Comparison of ENCODE assay signal across 8 cellular contexts in the genomic region with DNA sequence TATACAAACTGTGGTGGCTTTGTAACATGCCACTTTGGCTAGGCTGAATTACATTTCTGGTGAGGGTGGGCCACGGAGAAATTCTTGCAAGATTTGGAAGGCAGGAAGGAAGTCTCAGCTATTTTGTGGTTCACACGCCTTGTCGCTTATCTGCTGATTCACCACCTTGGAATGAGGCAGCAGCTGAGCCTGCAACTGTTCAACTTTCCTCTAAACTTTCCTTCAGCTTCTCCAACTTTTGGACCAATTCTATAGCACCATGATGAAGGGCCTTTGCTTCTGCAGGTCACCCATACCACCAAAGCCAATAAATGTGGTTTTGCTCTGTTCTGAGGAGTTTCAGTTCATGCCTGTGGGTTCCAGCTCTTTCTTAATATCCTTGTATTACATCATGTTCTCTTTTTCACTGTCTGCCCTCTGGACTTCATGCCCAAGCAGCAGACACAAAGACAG.
DNase-seq lines count a peak whose midpoint lies in the region; ATAC-seq and TF ChIP-seq lines count a peak whose summit lies in the region.

No MANE protein-coding gene starts in this region.

- H3K9me3 Mint-ChIP-seq in HFFc6, result no peaks in the 10 kb centered on the region; the same call in 1 of the 2 replicates

- H3K27ac ChIP-seq in SK-N-SH (ENCODE audit: low read depth in 2 of 2, low read length in 1 of 2) (peak overlapping the region; percentile 82 to 87; a peak in 3 of 4 replicates), smooth muscle cell (ENCODE audit: low read depth) (peak overlapping the region; percentile 93)

- no peak for TF ChIP-seq CTCF in HFFc6 (IDR thresholded peaks at IDR 0.05)
- TF ChIP-seq CTCF in SK-N-SH (IDR thresholded peaks at IDR 0.05), result no peak
- TF ChIP-seq CTCF in smooth muscle cell (IDR thresholded peaks at IDR 0.05; ENCODE audit: borderline replicate concordance, insufficient read depth, poor library complexity, severe bottlenecking), result no peak

- H3K4me1 ChIP-seq in SK-N-SH (ENCODE audit: control insufficient read depth in 1 of 2, insufficient read depth in 2 of 2, low read depth in 1 of 2, low read length in 1 of 2) (peaks cover 4 to 59% of the 10 kb centered on the region in 2 experiments; a peak in 2 of 4 replicates), smooth muscle cell (ENCODE audit: low read depth) (peaks cover 32% of the 10 kb centered on the region)

- WGBS in SK-N-SH (ENCODE audit: low lambda C conversion rate), result 27% methylated on average over 3 of the region's 3 CpGs
- WGBS in smooth muscle cell (ENCODE audit: low lambda C conversion rate), result 0% methylated on average over 3 of the region's 3 CpGs

- peak overlapping the region; percentile 92 for H3K27ac Mint-ChIP-seq in HFFc6

- H3K27me3 ChIP-seq in SK-N-SH (ENCODE audit: insufficient read depth), result no peaks in the 10 kb centered on the region
- no peaks in the 10 kb centered on the region for H3K27me3 ChIP-seq in smooth muscle cell (ENCODE audit: low read depth)

- peak overlapping the region; percentile 67 for H3K4me3 Mint-ChIP-seq in HFFc6

- H3K79me2 ChIP-seq in SK-N-SH (ENCODE audit: insufficient read depth), result no peaks in the 10 kb centered on the region
- H3K79me2 ChIP-seq in smooth muscle cell (ENCODE audit: low read depth), result no peaks in the 10 kb centered on the region

- H3K9ac ChIP-seq in SK-N-SH (peak overlapping the region; percentile 42; the same call in 1 of the 2 replicates), smooth muscle cell (ENCODE audit: low read depth) (peak overlapping the region; percentile 35)

- peak overlapping the region; percentile 18; the same call in 1 of the 2 replicates for H2AFZ ChIP-seq in SK-N-SH (ENCODE audit: low read depth)
- H2AFZ ChIP-seq in smooth muscle cell (ENCODE audit: low read depth), result no peak overlapping the region

- no peaks in the 10 kb centered on the region; the same call in 1 of the 2 replicates for H3K27me3 Mint-ChIP-seq in HFFc6 (ENCODE audit: insufficient read depth)

- H3K9me3 ChIP-seq in SK-N-SH (peaks cover 5% of the 10 kb centered on the region; the same call in 1 of the 2 replicates), smooth muscle cell (replicated peaks; ENCODE audit: low read depth) (no peaks in the 10 kb centered on the region)

- H3K36me3 Mint-ChIP-seq in HFFc6 (ENCODE audit: low read depth), result peaks cover 11% of the 10 kb centered on the region

- ATAC-seq in GM19397 (IDR thresholded peaks at IDR 0.05; ENCODE audit: unreplicated experiment), result no peak
- no peak for ATAC-seq in HG02571 (IDR thresholded peaks at IDR 0.05; ENCODE audit: unreplicated experiment)

- H3K4me1 Mint-ChIP-seq in HFFc6 (ENCODE audit: low read depth), result peaks cover 86% of the 10 kb centered on the region

- DNase-seq in HFFc6, result peak; percentile 92
- DNase-seq in SK-N-SH, result no peak
- DNase-seq in fibroblast of the conjunctiva (ENCODE audit: low read depth), result peak; percentile 73
- no peak for DNase-seq in smooth muscle cell (lab: John Stamatoyannopoulos, UW; ENCODE audit: unreplicated experiment)
- DNase-seq in NCI-H748 (lab: John Stamatoyannopoulos, UW; ENCODE audit: unreplicated experiment), result no peak
- no peak for DNase-seq in NCI-H2081 treated with DMSO at 0.1 percent for 48 hours (lab: John Stamatoyannopoulos, UW)

- POLR2A ChIA-PET in SK-N-SH (lab: Yijun Ruan, JAX), result no interaction called here

- H3K4me2 ChIP-seq in SK-N-SH (peak overlapping the region; percentile 48), smooth muscle cell (peak overlapping the region; percentile 62)

- H4K20me1 ChIP-seq in SK-N-SH (ENCODE audit: insufficient read depth) (no peaks in the 10 kb centered on the region), smooth muscle cell (ENCODE audit: low read depth) (no peaks in the 10 kb centered on the region)

- TF ChIP-seq RAD21 in SK-N-SH (IDR thresholded peaks at IDR 0.05; ENCODE audit: low read length), result no peak

- TF ChIP-seq EP300 in SK-N-SH (IDR thresholded peaks at IDR 0.05; ENCODE audit: borderline replicate concordance in 1 of 2, low read depth in 1 of 2, low read length in 1 of 2), result peak in 1 of 2 experiments; percentile 93; a peak in 2 of 4 replicates

- no peaks in the 10 kb centered on the region for H3K36me3 ChIP-seq in SK-N-SH (replicated peaks in 1 of 2; ENCODE audit: control insufficient read depth in 1 of 2, insufficient read depth in 2 of 2, low read length in 1 of 2)
- no peaks in the 10 kb centered on the region for H3K36me3 ChIP-seq in smooth muscle cell (ENCODE audit: low read depth)

- H3K4me3 ChIP-seq in SK-N-SH (ENCODE audit: low read depth in 2 of 2, low read length in 1 of 2), result peak overlapping the region in 1 of 2 experiments; percentile 3; a peak in 2 of 4 replicates
- no peak overlapping the region for H3K4me3 ChIP-seq in smooth muscle cell

- no peaks in the 10 kb centered on the region for H3K9me2 ChIP-seq in SK-N-SH

- peaks cover 51% of the 10 kb centered on the region for H3F3A ChIP-seq in SK-N-SH (replicated peaks; ENCODE audit: insufficient read depth)
- H3F3A ChIP-seq in smooth muscle cell (ENCODE audit: low read depth), result peaks cover 40% of the 10 kb centered on the region

- CTCF ChIA-PET in SK-N-SH (lab: Yijun Ruan, JAX), result no interaction called here

TF ChIP-seq in SK-N-SH, 30 proteins besides CTCF, POLR2A, EP300 and RAD21 (continues in another document):
- TF ChIP-seq RXRA (IDR thresholded peaks at IDR 0.05; ENCODE audit: borderline replicate concordance, low read depth), result peak; percentile 64; the same call in 1 of the 2 replicates
- 0 out of 2 replicates have a peak, but pooled peaks have one; percentile 9 for TF ChIP-seq GABPA (IDR thresholded peaks at IDR 0.05; ENCODE audit: low read depth)
- peak; percentile 61; the same call in 1 of the 2 replicates for TF ChIP-seq ELF1 (IDR thresholded peaks at IDR 0.05)
- peak; percentile 96 for TF ChIP-seq JUND (IDR thresholded peaks at IDR 0.05)
- peak; percentile 92 for TF ChIP-seq TCF12 (IDR thresholded peaks at IDR 0.05)
- peak; percentile 33; the same call in 1 of the 2 replicates for TF ChIP-seq MEF2A (IDR thresholded peaks at IDR 0.05; ENCODE audit: borderline replicate concordance, low read depth)
- TF ChIP-seq EZH2phosphoT487 (IDR thresholded peaks at IDR 0.05; ENCODE audit: borderline replicate concordance, low read depth), result no peak
- TF ChIP-seq YY1 (IDR thresholded peaks at IDR 0.05; ENCODE audit: low read depth), result no peak
- TF ChIP-seq, protein P1, sequence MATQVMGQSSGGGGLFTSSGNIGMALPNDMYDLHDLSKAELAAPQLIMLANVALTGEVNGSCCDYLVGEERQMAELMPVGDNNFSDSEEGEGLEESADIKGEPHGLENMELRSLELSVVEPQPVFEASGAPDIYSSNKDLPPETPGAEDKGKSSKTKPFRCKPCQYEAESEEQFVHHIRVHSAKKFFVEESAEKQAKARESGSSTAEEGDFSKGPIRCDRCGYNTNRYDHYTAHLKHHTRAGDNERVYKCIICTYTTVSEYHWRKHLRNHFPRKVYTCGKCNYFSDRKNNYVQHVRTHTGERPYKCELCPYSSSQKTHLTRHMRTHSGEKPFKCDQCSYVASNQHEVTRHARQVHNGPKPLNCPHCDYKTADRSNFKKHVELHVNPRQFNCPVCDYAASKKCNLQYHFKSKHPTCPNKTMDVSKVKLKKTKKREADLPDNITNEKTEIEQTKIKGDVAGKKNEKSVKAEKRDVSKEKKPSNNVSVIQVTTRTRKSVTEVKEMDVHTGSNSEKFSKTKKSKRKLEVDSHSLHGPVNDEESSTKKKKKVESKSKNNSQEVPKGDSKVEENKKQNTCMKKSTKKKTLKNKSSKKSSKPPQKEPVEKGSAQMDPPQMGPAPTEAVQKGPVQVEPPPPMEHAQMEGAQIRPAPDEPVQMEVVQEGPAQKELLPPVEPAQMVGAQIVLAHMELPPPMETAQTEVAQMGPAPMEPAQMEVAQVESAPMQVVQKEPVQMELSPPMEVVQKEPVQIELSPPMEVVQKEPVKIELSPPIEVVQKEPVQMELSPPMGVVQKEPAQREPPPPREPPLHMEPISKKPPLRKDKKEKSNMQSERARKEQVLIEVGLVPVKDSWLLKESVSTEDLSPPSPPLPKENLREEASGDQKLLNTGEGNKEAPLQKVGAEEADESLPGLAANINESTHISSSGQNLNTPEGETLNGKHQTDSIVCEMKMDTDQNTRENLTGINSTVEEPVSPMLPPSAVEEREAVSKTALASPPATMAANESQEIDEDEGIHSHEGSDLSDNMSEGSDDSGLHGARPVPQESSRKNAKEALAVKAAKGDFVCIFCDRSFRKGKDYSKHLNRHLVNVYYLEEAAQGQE (IDR thresholded peaks at IDR 0.05; ENCODE audit: low read depth, low read length), result no peak
- TF ChIP-seq NRF1 (IDR thresholded peaks at IDR 0.05; ENCODE audit: low read depth, low read length), result no peak
- TF ChIP-seq POLR2AphosphoS5 (IDR thresholded peaks at IDR 0.05; ENCODE audit: low read depth, low read length), result no peak
- TF ChIP-seq MXI1 (IDR thresholded peaks at IDR 0.05; ENCODE audit: low read depth, low read length), result no peak
- TF ChIP-seq TEAD4 (IDR thresholded peaks at IDR 0.05; ENCODE audit: borderline replicate concordance, insufficient read depth), result peak; percentile 95
- TF ChIP-seq FOXJ3 (CRISPR knock-in tag; IDR thresholded peaks at IDR 0.05), result no peak
- no peak for TF ChIP-seq RCOR1 (IDR thresholded peaks at IDR 0.05; ENCODE audit: low read length)
- peak; percentile 91 for TF ChIP-seq FOSL2 (IDR thresholded peaks at IDR 0.05; ENCODE audit: borderline replicate concordance, low read depth)
- TF ChIP-seq, protein P2, sequence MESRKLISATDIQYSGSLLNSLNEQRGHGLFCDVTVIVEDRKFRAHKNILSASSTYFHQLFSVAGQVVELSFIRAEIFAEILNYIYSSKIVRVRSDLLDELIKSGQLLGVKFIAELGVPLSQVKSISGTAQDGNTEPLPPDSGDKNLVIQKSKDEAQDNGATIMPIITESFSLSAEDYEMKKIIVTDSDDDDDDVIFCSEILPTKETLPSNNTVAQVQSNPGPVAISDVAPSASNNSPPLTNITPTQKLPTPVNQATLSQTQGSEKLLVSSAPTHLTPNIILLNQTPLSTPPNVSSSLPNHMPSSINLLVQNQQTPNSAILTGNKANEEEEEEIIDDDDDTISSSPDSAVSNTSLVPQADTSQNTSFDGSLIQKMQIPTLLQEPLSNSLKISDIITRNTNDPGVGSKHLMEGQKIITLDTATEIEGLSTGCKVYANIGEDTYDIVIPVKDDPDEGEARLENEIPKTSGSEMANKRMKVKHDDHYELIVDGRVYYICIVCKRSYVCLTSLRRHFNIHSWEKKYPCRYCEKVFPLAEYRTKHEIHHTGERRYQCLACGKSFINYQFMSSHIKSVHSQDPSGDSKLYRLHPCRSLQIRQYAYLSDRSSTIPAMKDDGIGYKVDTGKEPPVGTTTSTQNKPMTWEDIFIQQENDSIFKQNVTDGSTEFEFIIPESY (IDR thresholded peaks at IDR 0.05; ENCODE audit: borderline replicate concordance, low read depth), result no peak
- TF ChIP-seq SIN3A (IDR thresholded peaks at IDR 0.05; ENCODE audit: borderline replicate concordance, low read depth, low read length), result no peak
- TF ChIP-seq SMC3 (IDR thresholded peaks at IDR 0.05; ENCODE audit: low read depth, low read length), result no peak
- no peak for TF ChIP-seq CHD2 (IDR thresholded peaks at IDR 0.05; ENCODE audit: low read length, partially characterized antibody)
- no peak; the same call in 1 of the 2 replicates for TF ChIP-seq FOXM1 (IDR thresholded peaks at IDR 0.05; ENCODE audit: low read depth)

Comparison
In these comparisons a context has a peak if more than half of its experiments do, and no peak if none do; other contexts are left out.
1. DNase-seq: peak in HFFc6 (single experiment) and fibroblast of the conjunctiva (single experiment); none in SK-N-SH (single experiment), smooth muscle cell (single experiment), NCI-H748 (single experiment) and NCI-H2081 treated with DMSO at 0.1 percent for 48 hours (single experiment).